25 cellular contexts compared by ENCODE assay signal in genomic region chr1:205037539-205037938, GRCh38. TPM values are rescaled to one million over a fixed set of nuclear protein-coding genes. Genes with fewer than 3 reads are reported as not detected.
"Had no signal": no experiment of that assay in that cellular context is flagged by ENCODE, and none has a peak within 500 bp of the region (broad histone marks: within the 10 kb centered on the region; RNA-seq: fewer than 3 reads in every experiment).

No MANE protein-coding gene starts in this region.

- ATAC-seq: esophagus mucosa; left colon; psoas muscle; sciatic nerve; stimulated activated memory B cell treated with anti-CD40 and anti-IgM and Interleukin-4, amounts not matched to agents 10 μg/mL and 1 μg/mL and 100 μg/mL, for 72 hours had no signal

- H3K36me3 Mint-ChIP-seq: mesothelial cell of epicardium; stimulated activated memory B cell treated with anti-CD40 and anti-IgM and Interleukin-4, amounts not matched to agents 10 μg/mL and 1 μg/mL and 100 μg/mL, for 72 hours had no signal

- H3K4me3 Mint-ChIP-seq: mesothelial cell of epicardium; naive B cell; nephron; stimulated activated memory B cell treated with anti-CD40 and anti-IgM and Interleukin-4, amounts not matched to agents 10 μg/mL and 1 μg/mL and 100 μg/mL, for 72 hours; stimulated activated naive CD8-positive, alpha-beta T cell treated with anti-CD3 and anti-CD28 coated beads, Interleukin-15, Interleukin-2, amounts not matched to agents 100 ng/mL and 50 ng/mL, for 24 hours had no signal

- H3K4me1 ChIP-seq: psoas muscle had no signal

- H3K9me3 ChIP-seq: psoas muscle, spleen, thoracic aorta had no signal

- DNase-seq: effector CD8-positive, alpha-beta T cell; glutamatergic neuron; kidney; left colon; mammary epithelial cell; naive B cell; psoas muscle; retina; spleen; stimulated activated CD4-positive, alpha-beta T cell treated with anti-CD3 and anti-CD28 coated beads, Interleukin-15, amount 100 ng/mL, for 24 hours; stimulated activated CD4-positive, alpha-beta T cell treated with anti-CD3 and anti-CD28 coated beads, Interleukin-1b, Interleukin-23, amount 100 ng/mL, for 48 hours; stimulated activated CD4-positive, alpha-beta T cell treated with anti-CD3 and anti-CD28 coated beads, Interleukin-4, amount 100 ng/mL, for 24 hours; trophoblast cell had no signal

- H3K27ac ChIP-seq: coronary artery, psoas muscle, spleen, thoracic aorta had no signal

- H3K36me3 ChIP-seq: spleen, thoracic aorta had no signal

- H3K27ac Mint-ChIP-seq: mesothelial cell of epicardium; naive B cell; nephron; stimulated activated memory B cell treated with anti-CD40 and anti-IgM and Interleukin-4, amounts not matched to agents 10 μg/mL and 1 μg/mL and 100 μg/mL, for 72 hours; stimulated activated naive CD8-positive, alpha-beta T cell treated with anti-CD3 and anti-CD28 coated beads, Interleukin-15, Interleukin-2, amounts not matched to agents 100 ng/mL and 50 ng/mL, for 24 hours had no signal

- H3K9me3 Mint-ChIP-seq: mesothelial cell of epicardium; nephron; stimulated activated naive CD8-positive, alpha-beta T cell treated with anti-CD3 and anti-CD28 coated beads, Interleukin-15, Interleukin-2, amounts not matched to agents 100 ng/mL and 50 ng/mL, for 24 hours had no signal

- H3K4me3 ChIP-seq: coronary artery, psoas muscle, spleen, thoracic aorta had no signal

- FAIRE-seq: frontal cortex, kidney, urothelium cell line had no signal

- H3K4me1 Mint-ChIP-seq: mesothelial cell of epicardium; stimulated activated memory B cell treated with anti-CD40 and anti-IgM and Interleukin-4, amounts not matched to agents 10 μg/mL and 1 μg/mL and 100 μg/mL, for 72 hours had no signal

RNA-seq across cellular contexts. Expression of gene CNTN2, which starts 5.5 kb away (rescaled TPM):
- total RNA-seq: dermis microvascular lymphatic vessel endothelial cell, fibroblast of lung had no signal
- polyA plus RNA-seq: fibroblast of lung, mammary epithelial cell had no signal
